ENCODE assay signal across 26 cellular contexts in genomic region chr7:22152690-22153089, GRCh38.
"Had no signal": no experiment of that assay in that cellular context is flagged by ENCODE, and none has a peak within 500 bp of the region (broad histone marks: within the 10 kb centered on the region; RNA-seq: fewer than 3 reads in every experiment).

No MANE protein-coding gene starts in this region.

- H3K4me3 ChIP-seq: body of pancreas, coronary artery, gastroesophageal sphincter, hepatocyte, spleen, thoracic aorta, uterus had no signal

- H3K4me1 Mint-ChIP-seq: activated CD4-positive, alpha-beta T cell treated with anti-CD3 and anti-CD28 coated beads for 36 hours had no signal

- H3K4me1 ChIP-seq: gastroesophageal sphincter, uterus had no signal

- DNase-seq: activated CD4-positive, alpha-beta T cell treated with anti-CD3 and anti-CD28 coated beads for 36 hours; activated CD4-positive, CD25-positive, alpha-beta regulatory T cell; activated CD8-positive, alpha-beta memory T cell treated with anti-CD3 and anti-CD28 coated beads, Interleukin-2, amount 10 ng/mL, durations not matched to agents 7 days and 5 days; activated CD8-positive, alpha-beta T cell treated with anti-CD3 and anti-CD28 coated beads, Interleukin-2, amount 10 ng/mL, durations not matched to agents 7 days and 5 days; activated naive CD4-positive, alpha-beta T cell treated with Interleukin-2 at 50 U/mL for 16 hours; activated T-cell treated with anti-CD3 and anti-CD28 coated beads for 4 hours; activated T-cell treated with anti-CD3 and anti-CD28 coated beads, Interleukin-2, amount 50 U/mL, for 72 hours; aorta; body of pancreas; cerebellar nuclear complex; kidney; naive thymus-derived CD8-positive, alpha-beta T cell; posterior cingulate gyrus; right cardiac atrium; spleen; stimulated activated naive CD4-positive, alpha-beta T cell treated with Interleukin-2 at 50 U/mL for 16 hours; T-helper 1 cell; uterus had no signal

- H3K36me3 Mint-ChIP-seq: activated naive CD8-positive, alpha-beta T cell; naive thymus-derived CD8-positive, alpha-beta T cell had no signal

- H3K27ac Mint-ChIP-seq: activated CD4-positive, alpha-beta T cell treated with anti-CD3 and anti-CD28 coated beads for 36 hours; activated CD8-positive, alpha-beta memory T cell treated with anti-CD3 and anti-CD28 coated beads, Interleukin-2, amount 10 ng/mL, durations not matched to agents 7 days and 5 days; activated CD8-positive, alpha-beta T cell treated with anti-CD3 and anti-CD28 coated beads, Interleukin-2, amount 10 ng/mL, durations not matched to agents 7 days and 5 days; activated naive CD8-positive, alpha-beta T cell; activated T-cell treated with anti-CD3 and anti-CD28 coated beads, Interleukin-2, amount 50 U/mL, for 72 hours; naive thymus-derived CD8-positive, alpha-beta T cell; T-helper 2 cell treated with Interferon-gamma antibody and Interleukin-4, amounts not matched to agents 5 μg/mL and 100 μg/mL, for 36 hours; type B pancreatic cell had no signal

- H3K9me3 Mint-ChIP-seq: activated T-cell treated with anti-CD3 and anti-CD28 coated beads, Interleukin-2, amount 50 U/mL, for 72 hours; naive thymus-derived CD8-positive, alpha-beta T cell; neural crest cell; T-helper 2 cell treated with Interferon-gamma antibody and Interleukin-4, amounts not matched to agents 5 μg/mL and 100 μg/mL, for 36 hours; type B pancreatic cell had no signal

- H3K4me2 ChIP-seq: hepatocyte had no signal

- H3K4me3 Mint-ChIP-seq: activated CD4-positive, alpha-beta T cell treated with anti-CD3 and anti-CD28 coated beads for 36 hours; activated CD8-positive, alpha-beta memory T cell treated with anti-CD3 and anti-CD28 coated beads, Interleukin-2, amount 10 ng/mL, durations not matched to agents 7 days and 5 days; activated CD8-positive, alpha-beta T cell treated with anti-CD3 and anti-CD28 coated beads, Interleukin-2, amount 10 ng/mL, durations not matched to agents 7 days and 5 days; activated naive CD8-positive, alpha-beta T cell; activated T-cell treated with anti-CD3 and anti-CD28 coated beads, Interleukin-2, amount 50 U/mL, for 72 hours; naive thymus-derived CD8-positive, alpha-beta T cell; neural crest cell; T-helper 2 cell treated with Interferon-gamma antibody and Interleukin-4, amounts not matched to agents 5 μg/mL and 100 μg/mL, for 36 hours; type B pancreatic cell had no signal

- H3K27me3 ChIP-seq: body of pancreas, gastroesophageal sphincter, hepatocyte, spleen, uterus had no signal

- H3K36me3 ChIP-seq: uterus had no signal

- H3K79me2 ChIP-seq: hepatocyte had no signal

- H3K27ac ChIP-seq: body of pancreas, coronary artery, gastroesophageal sphincter, hepatocyte, spleen, thoracic aorta, uterus had no signal

- ATAC-seq: activated CD4-positive, alpha-beta T cell treated with anti-CD3 and anti-CD28 coated beads for 36 hours; activated CD8-positive, alpha-beta memory T cell treated with anti-CD3 and anti-CD28 coated beads, Interleukin-2, amount 10 ng/mL, durations not matched to agents 7 days and 5 days; activated CD8-positive, alpha-beta T cell treated with anti-CD3 and anti-CD28 coated beads, Interleukin-2, amount 10 ng/mL, durations not matched to agents 7 days and 5 days; activated T-cell treated with anti-CD3 and anti-CD28 coated beads, Interleukin-2, amount 50 U/mL, for 72 hours; body of pancreas; gastroesophageal sphincter; naive thymus-derived CD8-positive, alpha-beta T cell; right cardiac atrium had no signal

- H2AFZ ChIP-seq: hepatocyte had no signal

- H3K27me3 Mint-ChIP-seq: activated naive CD8-positive, alpha-beta T cell; type B pancreatic cell had no signal

- H3K9me3 ChIP-seq: body of pancreas, gastroesophageal sphincter, spleen, thoracic aorta, uterus had no signal
